In genomic region chr4:113547487-113548042, GRCh38 we compare ENCODE assay signal across 8 cellular contexts.
DNase-seq lines count a peak whose midpoint lies in the region; ATAC-seq, FAIRE-seq and TF ChIP-seq lines count a peak whose summit lies in the region.

No MANE protein-coding gene starts in this region.

- ATAC-seq in GM19025 (IDR thresholded peaks at IDR 0.05; ENCODE audit: low read depth, unreplicated experiment) (peak; percentile 99), HG03175 (IDR thresholded peaks at IDR 0.05; ENCODE audit: unreplicated experiment) (peak; percentile 98)

- H3K36me3 ChIP-seq in WERI-Rb-1, result no peaks in the 10 kb centered on the region
- H3K36me3 ChIP-seq in mammary epithelial cell (ENCODE audit: insufficient read depth, low read length), result no peaks in the 10 kb centered on the region

- peak; percentile 98 for TF ChIP-seq CTCF in WERI-Rb-1 (IDR thresholded peaks at IDR 0.05; ENCODE audit: low read depth, low read length)
- peak; percentile 98 to 99 for TF ChIP-seq CTCF in mammary epithelial cell (conservative IDR thresholded peaks at IDR 0.05 in 1 of 2, IDR thresholded peaks at IDR 0.05 in 1 of 2; ENCODE audit: extremely low read depth in 1 of 2, insufficient read depth in 1 of 2, low read depth in 1 of 2, low read length in 2 of 2)

- peak overlapping the region; percentile 29 for H3K4me2 ChIP-seq in mammary epithelial cell (ENCODE audit: insufficient read depth, low read depth, low read length)

- no peaks in the 10 kb centered on the region for H3K79me2 ChIP-seq in mammary epithelial cell (ENCODE audit: insufficient read depth, low read length)

- in situ Hi-C loops in mammary epithelial cell (cut with MboI; ENCODE audit: low sequenced_read_pairs in 2 of 2), result loop anchor here in 1 of 2 donors (25.0 kb wide), 1 partner anchor 260 kb away; no protein-coding TSS in a partner anchor

- CTCF ChIA-PET in mammary epithelial cell (lab: Charles Lee; ENCODE audit: low non-redundant PET), result interaction anchor here (0.6 kb wide), 2 partner anchors 116 to 506 kb away, joined by 5 to 6 read pairs; no protein-coding TSS in a partner anchor

- intact Hi-C loops in mammary epithelial cell (cut with micrococcal nuclease), result loop anchor here (1.0 to 10.0 kb wide), 6 partner anchors 79 to 830 kb away; partner anchors contain the start of gene CAMK2D

- H3K9ac ChIP-seq in mammary epithelial cell (ENCODE audit: insufficient read depth, low read length), result no peak overlapping the region

- no TSS peak for BruUV-seq in mammary epithelial cell (replicated peaks; lab: Mats Ljungman, UMichigan)

- no peaks in the 10 kb centered on the region for H3K27me3 ChIP-seq in WERI-Rb-1 (ENCODE audit: insufficient read depth, low read depth, severe bottlenecking)
- H3K27me3 ChIP-seq in mammary epithelial cell (ENCODE audit: insufficient read depth, low read length), result no peaks in the 10 kb centered on the region

- dilution Hi-C loops in mammary epithelial cell (cut with HindIII; ENCODE audit: low sequenced_read_pairs), result no loop called here

- peak; percentile 99 for FAIRE-seq in islet of Langerhans (lab: Jason Lieb, UNC)

- DNase-seq in AML-193 (lab: John Stamatoyannopoulos, UW), result peak; percentile 64 to 82
- peak; percentile 80 for DNase-seq in NCI-H345 (lab: John Stamatoyannopoulos, UW)
- DNase-seq in WERI-Rb-1, result peak; percentile 96
- DNase-seq in mammary epithelial cell, result peak; percentile 98
- peak; percentile 93 for DNase-seq in stimulated activated CD4-positive, alpha-beta T cell treated with anti-CD3 and anti-CD28 coated beads, Interleukin-15, amount 100 ng/mL, for 24 hours

- WGBS in mammary epithelial cell (ENCODE audit: low coverage, missing lambda C conversion rate), result 2% methylated on average over 5 of the region's 5 CpGs

- H3K4me1 ChIP-seq in mammary epithelial cell (ENCODE audit: insufficient read depth, low read length), result no peaks in the 10 kb centered on the region

- H3K9me3 ChIP-seq in WERI-Rb-1 (ENCODE audit: severe bottlenecking), result no peaks in the 10 kb centered on the region
- H3K9me3 ChIP-seq in mammary epithelial cell (replicated peaks; ENCODE audit: insufficient read depth, low read length), result no peaks in the 10 kb centered on the region

- no peaks in the 10 kb centered on the region for H4K20me1 ChIP-seq in mammary epithelial cell (ENCODE audit: insufficient read depth, low read length)

- no peak overlapping the region for H2AFZ ChIP-seq in mammary epithelial cell (ENCODE audit: low read depth, low read length)

- H3K4me3 ChIP-seq in WERI-Rb-1 (ENCODE audit: low read depth, low read length), result no peak overlapping the region
- no peak overlapping the region for H3K4me3 ChIP-seq in mammary epithelial cell (replicated peaks in 1 of 3; ENCODE audit: insufficient read depth in 1 of 3, low read depth in 2 of 3, low read length in 3 of 3)

- H3K27ac ChIP-seq in WERI-Rb-1 (no peak overlapping the region), mammary epithelial cell (ENCODE audit: insufficient read depth, low read depth, low read length) (peak overlapping the region; percentile 34)
